8 cellular contexts compared by ENCODE assay signal in the genomic region with DNA sequence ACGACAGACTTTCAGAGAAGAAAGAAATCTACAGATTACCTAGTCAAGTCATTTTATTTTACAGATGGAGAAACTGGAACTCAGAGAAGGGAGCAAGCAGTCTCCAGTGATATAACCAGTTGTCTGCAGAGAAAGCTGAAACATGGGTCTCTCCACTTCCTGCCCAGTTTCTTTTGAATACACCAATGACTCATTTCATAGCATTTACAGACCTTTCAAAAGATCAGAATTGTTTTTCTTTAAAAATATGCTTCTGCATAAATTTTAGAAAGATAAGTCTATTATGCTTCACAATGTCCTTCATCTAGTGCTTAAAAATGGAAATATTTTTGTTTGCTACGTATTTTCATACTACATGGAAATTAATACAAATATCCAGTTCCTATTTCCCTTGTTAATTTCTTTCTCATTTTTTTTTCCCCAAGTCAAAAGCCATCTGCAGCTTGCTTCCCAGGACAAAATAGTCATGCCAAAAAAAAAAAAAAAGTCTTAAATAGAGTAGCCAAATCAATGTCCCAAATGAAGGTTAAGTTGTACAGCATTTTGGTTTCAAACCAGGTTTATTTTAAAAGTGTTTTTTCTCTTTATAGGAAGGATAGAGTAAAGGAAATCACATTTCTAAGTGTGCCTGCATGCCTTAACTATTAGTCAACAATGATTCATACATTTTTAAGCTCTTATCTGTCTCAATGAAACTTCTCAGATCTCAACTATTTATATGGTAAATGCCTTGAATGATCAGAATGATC. TPM values are rescaled to one million over a fixed set of nuclear protein-coding genes. Genes with fewer than 3 reads are reported as not detected.
DNase-seq lines count a peak whose midpoint lies in the region; ATAC-seq, FAIRE-seq and TF ChIP-seq lines count a peak whose summit lies in the region.

No MANE protein-coding gene starts in this region.

- H2AFZ ChIP-seq in fibroblast of lung (ENCODE audit: low read length) = no peak overlapping the region

- peak; percentile 18 for DNase-seq in AG08396 (ENCODE audit: low spot score)
- DNase-seq in SK-MEL-5 (ENCODE audit: low read depth, low spot score) = peak; percentile 31
- DNase-seq in fibroblast of lung (ENCODE audit: low read depth in 2 of 2) = peak; percentile 79 to 91
- DNase-seq in D721Med (ENCODE audit: insufficient read length, low spot score) = no peak
- DNase-seq in SHP77 (lab: John Stamatoyannopoulos, UW) = no peak

- H3K27ac ChIP-seq in fibroblast of lung (ENCODE audit: insufficient read depth, low read length) = peak overlapping the region; percentile 62

- H3K4me3 ChIP-seq in fibroblast of lung (replicated peaks in 1 of 4; ENCODE audit: control extremely low read depth in 1 of 4, insufficient read depth in 1 of 4, low read depth in 3 of 4, low read length in 4 of 4) (peak overlapping the region in 1 of 4 experiments; percentile 9), skeletal muscle satellite cell (ENCODE audit: low read length) (peak overlapping the region; percentile 45)

- H3K9ac ChIP-seq in fibroblast of lung (ENCODE audit: insufficient read depth, low read length) (no peak overlapping the region), skeletal muscle satellite cell (ENCODE audit: low read depth, low read length) (peak overlapping the region; percentile 72)

- H3K9me3 ChIP-seq in fibroblast of lung (ENCODE audit: control insufficient read depth, insufficient read depth, low read depth, low read length) = no peaks in the 10 kb centered on the region
- no peaks in the 10 kb centered on the region for H3K9me3 ChIP-seq in skeletal muscle satellite cell (replicated peaks; ENCODE audit: low read length)

- peak; percentile 71 for ATAC-seq in GM18873 (IDR thresholded peaks at IDR 0.05; ENCODE audit: low FRiP score, unreplicated experiment)
- ATAC-seq in HG03066 (IDR thresholded peaks at IDR 0.05; ENCODE audit: low read depth, unreplicated experiment) = peak; percentile 65

- in situ Hi-C loops in SK-MEL-5 (cut with HindIII; ENCODE audit: low pct_unique_long_range_greater_than_20kb, low sequenced_read_pairs) = no loop called here

- H3K4me1 ChIP-seq in fibroblast of lung (ENCODE audit: control insufficient read depth, extremely low read depth, insufficient read depth, low read length) = peaks cover 16% of the 10 kb centered on the region
- H3K4me1 ChIP-seq in skeletal muscle satellite cell (ENCODE audit: control insufficient read depth, insufficient read depth, low read length) = peaks cover 59% of the 10 kb centered on the region

- FAIRE-seq in D721Med (lab: Jason Lieb, UNC) = no peak

- H3K27me3 ChIP-seq in fibroblast of lung (ENCODE audit: control insufficient read depth, insufficient read depth, low read length) = no peaks in the 10 kb centered on the region
- H3K27me3 ChIP-seq in skeletal muscle satellite cell (ENCODE audit: control insufficient read depth, insufficient read depth, low read length) = no peaks in the 10 kb centered on the region

- no peaks in the 10 kb centered on the region for H4K20me1 ChIP-seq in fibroblast of lung (ENCODE audit: control insufficient read depth, extremely low read depth, insufficient read depth, low read length)

- TF ChIP-seq CTCF in fibroblast of lung (conservative IDR thresholded peaks at IDR 0.05 in 1 of 2, IDR thresholded peaks at IDR 0.05 in 1 of 2; ENCODE audit: low read depth in 1 of 2, low read length in 2 of 2) (no peak), D721Med (IDR thresholded peaks at IDR 0.05; ENCODE audit: insufficient read depth, missing control alignments) (no peak)

- H3K36me3 ChIP-seq in fibroblast of lung (ENCODE audit: control insufficient read depth, insufficient read depth, low read length) = no peaks in the 10 kb centered on the region
- peaks cover 10% of the 10 kb centered on the region for H3K36me3 ChIP-seq in skeletal muscle satellite cell (ENCODE audit: insufficient read depth, low read length)

- H3K4me2 ChIP-seq in fibroblast of lung (ENCODE audit: extremely low read depth, insufficient read depth, low read length) = peak overlapping the region; percentile 61
- peak overlapping the region; percentile 73 for H3K4me2 ChIP-seq in skeletal muscle satellite cell (ENCODE audit: low read length)

- peaks cover 67% of the 10 kb centered on the region for H3K79me2 ChIP-seq in fibroblast of lung (ENCODE audit: control insufficient read depth, insufficient read depth, low read length)

RNA-seq across cellular contexts. Expression of a gene that starts 36.9 kb away (rescaled TPM):
- total RNA-seq in SK-MEL-5 (2014; rRNA removed; shearing (Covaris generic)) = 17.9 and 18.2 TPM in 2 replicates
- polyA plus RNA-seq in SK-MEL-5 (2015; cell fraction: cytosol; rRNA removed) = 7.0 and 10.2 TPM in 2 replicates
- polyA plus RNA-seq in SK-MEL-5 (2015; cell fraction: nucleus; rRNA removed) = 3.4 and 4.9 TPM in 2 replicates
- 22.9 and 38.3 TPM in 2 replicates for total RNA-seq in fibroblast of lung
- polyA plus RNA-seq in fibroblast of lung = 18.6 and 46.7 TPM in 2 replicates
- polyA plus RNA-seq in fibroblast of lung (2012) = 14.3 and 45.8 TPM in 2 replicates
- 4.2 and 19.6 TPM in 2 replicates for polyA minus RNA-seq in fibroblast of lung (ENCODE audit: low replicate concordance)
- 36.5 and 37.1 TPM in 2 replicates for total RNA-seq in skeletal muscle satellite cell (2012; rRNA removed)

Comparison
In these comparisons a context has a peak if more than half of its experiments do, and no peak if none do; other contexts are left out.
1. DNase-seq: peak in AG08396 (single experiment), SK-MEL-5 (single experiment) and fibroblast of lung (2 of 2); none in D721Med (single experiment) and SHP77 (0 of 2).